18 cellular contexts compared by ENCODE assay signal in genomic region chr5:181236471-181236870, GRCh38. TPM values are rescaled to one million over a fixed set of nuclear protein-coding genes. Genes with fewer than 3 reads are reported as not detected.
DNase-seq lines count a peak whose midpoint lies in the region; ATAC-seq and TF ChIP-seq lines count a peak whose summit lies in the region.
"Had no signal": no experiment of that assay in that cellular context is flagged by ENCODE, and none has a peak within 500 bp of the region (broad histone marks: within the 10 kb centered on the region; RNA-seq: fewer than 3 reads in every experiment).

No MANE protein-coding gene starts in this region.

- H3K36me3 Mint-ChIP-seq in activated CD4-positive, alpha-beta T cell treated with anti-CD3 and anti-CD28 coated beads for 36 hours (ENCODE audit: low read depth): peaks cover 84% of the 10 kb centered on the region

- no peaks in the 10 kb centered on the region for H3K9me3 Mint-ChIP-seq in activated CD4-positive, alpha-beta T cell treated with anti-CD3 and anti-CD28 coated beads for 36 hours (ENCODE audit: low read depth)
- H3K9me3 Mint-ChIP-seq: central memory CD8-positive, alpha-beta T cell had no signal

- H3K79me1 ChIP-seq in mesenchymal stem cell (replicated peaks; ENCODE audit: low read length, poor library complexity, severe bottlenecking): peaks cover 7% of the 10 kb centered on the region

- no peak overlapping the region for H4K8ac ChIP-seq in mesenchymal stem cell (ENCODE audit: low read length)

- no peak for ATAC-seq in activated CD4-positive, alpha-beta T cell treated with anti-CD3 and anti-CD28 coated beads for 36 hours
- ATAC-seq: left cardiac atrium had no signal

- TF ChIP-seq POLR2A in NB4 (IDR thresholded peaks at IDR 0.05; ENCODE audit: extremely low read depth, insufficient read length): no peak

- no peaks in the 10 kb centered on the region for H3K27me3 Mint-ChIP-seq in activated CD4-positive, alpha-beta T cell treated with anti-CD3 and anti-CD28 coated beads for 36 hours
- H3K27me3 Mint-ChIP-seq: central memory CD8-positive, alpha-beta T cell had no signal

- peaks cover 87 to 97% of the 10 kb centered on the region in 2 experiments for H3K36me3 ChIP-seq in mesenchymal stem cell (ENCODE audit: control insufficient read depth in 1 of 2, insufficient read depth in 2 of 2, low read depth in 1 of 2, low read length in 2 of 2)

- POLR2A ChIA-PET in activated CD4-positive, alpha-beta T cell treated with anti-CD3 and anti-CD28 coated beads for 36 hours (lab: Charles Lee): no interaction called here

- H2BK15ac ChIP-seq in mesenchymal stem cell (ENCODE audit: low read depth, poor library complexity, severe bottlenecking): no peak overlapping the region

- 96% methylated on average over 4 of the region's 6 CpGs for whole genome bisulfite sequencing in mesenchymal stem cell

- no peak overlapping the region for H2BK5ac ChIP-seq in mesenchymal stem cell (ENCODE audit: low read depth, low read length, poor library complexity, severe bottlenecking)

- no peak overlapping the region for H4K91ac ChIP-seq in mesenchymal stem cell (ENCODE audit: low read length)

- H2BK120ac ChIP-seq in mesenchymal stem cell (ENCODE audit: low read depth, low read length): no peak overlapping the region

- peaks cover 12% of the 10 kb centered on the region for H3K4me1 ChIP-seq in mesenchymal stem cell (ENCODE audit: control insufficient read depth, insufficient read depth, low read depth, low read length)

- no peaks in the 10 kb centered on the region for H3K27me3 ChIP-seq in mesenchymal stem cell (ENCODE audit: control insufficient read depth in 1 of 2, insufficient read depth in 1 of 2, low read length in 2 of 2)

- H3K4ac ChIP-seq in mesenchymal stem cell (ENCODE audit: low read depth in 1 of 2, low read length in 2 of 2): no peak overlapping the region

- CTCF ChIA-PET in activated CD4-positive, alpha-beta T cell treated with anti-CD3 and anti-CD28 coated beads for 36 hours (lab: Charles Lee): no interaction called here

- peak overlapping the region; percentile 53 for H3K27ac Mint-ChIP-seq in activated CD4-positive, alpha-beta T cell treated with anti-CD3 and anti-CD28 coated beads for 36 hours

- no peak for DNase-seq in activated CD4-positive, alpha-beta T cell treated with anti-CD3 and anti-CD28 coated beads for 36 hours
- DNase-seq in activated CD4-positive, alpha-beta T cell treated with anti-CD3 and anti-CD28 coated beads for 48 hours: no peak
- DNase-seq in NB4 (ENCODE audit: low read depth): peak; percentile 12
- no peak for DNase-seq in mesenchymal stem cell
- no peak for DNase-seq in RPMI8226
- no peak for DNase-seq in NCI-H69 (lab: John Stamatoyannopoulos, UW)
- DNase-seq: DND-41; effector memory CD4-positive, alpha-beta T cell; left cardiac atrium; NCI-H1417; NCI-H2171; NCI-H82; small intestine; T-helper 1 cell; trophoblast cell had no signal

- H3K9me3 ChIP-seq in mesenchymal stem cell (ENCODE audit: control insufficient read depth, low read length): no peaks in the 10 kb centered on the region

- H3K4me2 ChIP-seq in mesenchymal stem cell (ENCODE audit: low read length, poor library complexity, severe bottlenecking): no peak overlapping the region

- no peak overlapping the region for H3K27ac ChIP-seq in mesenchymal stem cell (ENCODE audit: low read length, poor library complexity, severe bottlenecking)
- H3K27ac ChIP-seq: parathyroid adenoma had no signal

- H2AFZ ChIP-seq in mesenchymal stem cell (ENCODE audit: low read depth, low read length): no peak overlapping the region
- H2AFZ ChIP-seq: parathyroid adenoma had no signal

- H3K9ac ChIP-seq in mesenchymal stem cell (ENCODE audit: low read length): peak overlapping the region; percentile 12
- H3K9ac ChIP-seq: parathyroid adenoma had no signal

- intact Hi-C loops in activated CD4-positive, alpha-beta T cell treated with anti-CD3 and anti-CD28 coated beads for 36 hours (cut with DNase I, micrococcal nuclease): no loop called here

- H3K23ac ChIP-seq in mesenchymal stem cell (ENCODE audit: low read length in 2 of 2): no peak overlapping the region

- TF ChIP-seq CTCF in NB4 (IDR thresholded peaks at IDR 0.05; ENCODE audit: low read depth, low read length): no peak

- no peak overlapping the region for H3K4me3 Mint-ChIP-seq in activated CD4-positive, alpha-beta T cell treated with anti-CD3 and anti-CD28 coated beads for 36 hours
- H3K4me3 Mint-ChIP-seq: CD14-positive monocyte; central memory CD8-positive, alpha-beta T cell had no signal

- H3K14ac ChIP-seq in mesenchymal stem cell (ENCODE audit: low read length in 2 of 2): no peak overlapping the region

- H3K4me3 ChIP-seq in NB4 (ENCODE audit: low read depth, low read length) (no peak overlapping the region), mesenchymal stem cell (ENCODE audit: insufficient read depth in 1 of 2, low read depth in 1 of 2, low read length in 2 of 2) (no peak overlapping the region)

- peaks cover 31% of the 10 kb centered on the region for H3K4me1 Mint-ChIP-seq in activated CD4-positive, alpha-beta T cell treated with anti-CD3 and anti-CD28 coated beads for 36 hours

- no peak overlapping the region for H3K18ac ChIP-seq in mesenchymal stem cell (ENCODE audit: low read depth in 1 of 2, low read length in 2 of 2)

- H2BK12ac ChIP-seq in mesenchymal stem cell (ENCODE audit: low read length in 2 of 2): no peak overlapping the region

- no peak overlapping the region for H2AK5ac ChIP-seq in mesenchymal stem cell (ENCODE audit: low read length, severe bottlenecking)

RNA-seq across cellular contexts. Expression of gene RACK1, which starts 7.2 kb away (rescaled TPM):
- 1,000 to 10,000 TPM; 2,724 to 3,901 TPM for total RNA-seq in activated CD4-positive, alpha-beta T cell treated with anti-CD3 and anti-CD28 coated beads for 36 hours
- 2,784 TPM for polyA plus RNA-seq in mesenchymal stem cell (2013, experiment 1 of 2)
- 2,751 TPM for polyA plus RNA-seq in mesenchymal stem cell (2013, experiment 2 of 2)

RNA-seq across cellular contexts. Expression of gene TRIM41, which starts 13.4 kb away (rescaled TPM):
- 10 to 100 TPM; 27.0 to 30.7 TPM for total RNA-seq in activated CD4-positive, alpha-beta T cell treated with anti-CD3 and anti-CD28 coated beads for 36 hours
- 19.1 TPM for polyA plus RNA-seq in mesenchymal stem cell (2013, experiment 1 of 2)
- polyA plus RNA-seq in mesenchymal stem cell (2013, experiment 2 of 2): 19.0 TPM

RNA-seq across cellular contexts. Expression of gene TRIM52, which starts 24.5 kb away (rescaled TPM):
- total RNA-seq in activated CD4-positive, alpha-beta T cell treated with anti-CD3 and anti-CD28 coated beads for 36 hours: 10 to 100 TPM; 10.4 to 13.1 TPM
- polyA plus RNA-seq in mesenchymal stem cell (2013, experiment 1 of 2): 4.2 TPM
- polyA plus RNA-seq in mesenchymal stem cell (2013, experiment 2 of 2): 4.0 TPM

RNA-seq across cellular contexts. Expression of gene TRIM7, which starts 31.5 kb away (rescaled TPM):
- 1 to 10 TPM; 1.4 to 1.6 TPM for total RNA-seq in activated CD4-positive, alpha-beta T cell treated with anti-CD3 and anti-CD28 coated beads for 36 hours
- 1.8 TPM for polyA plus RNA-seq in mesenchymal stem cell (2013, experiment 1 of 2)
- 1.4 TPM for polyA plus RNA-seq in mesenchymal stem cell (2013, experiment 2 of 2)
